Comparison of ENCODE assay signal across 8 cellular contexts in genomic region chr1:70353641-70354331, GRCh38. TPM values are rescaled to one million over a fixed set of nuclear protein-coding genes. Genes with fewer than 3 reads are reported as not detected.
DNase-seq lines count a peak whose midpoint lies in the region; ATAC-seq and TF ChIP-seq lines count a peak whose summit lies in the region.

No MANE protein-coding gene starts in this region.

- BruUV-seq in A673 (replicated peaks; lab: Mats Ljungman, UMichigan) = no TSS peak

- CTCF ChIA-PET in A673 (lab: Charles Lee) = interaction anchor here (1.0 kb wide), 1 partner anchor 696 kb away, joined by 3 read pairs; no protein-coding TSS in a partner anchor

- H3K9me3 Mint-ChIP-seq in activated naive CD4-positive, alpha-beta T cell treated with anti-CD3 and anti-CD28 coated beads, Interleukin-2, amount 50 U/mL, for 72 hours = peaks cover 3 to 4% of the 10 kb centered on the region in 2 donors

- H3K27ac ChIP-seq in A673 (ENCODE audit: low read depth, low read length, poor library complexity, severe bottlenecking) (peak overlapping the region; percentile 96), right atrium auricular region (peak overlapping the region; percentile 88 to 95)

- H3K36me3 ChIP-seq in A673 (ENCODE audit: insufficient read depth, low read length, poor library complexity, severe bottlenecking) (no peaks in the 10 kb centered on the region), right atrium auricular region (no peaks in the 10 kb centered on the region)

- H3K9me3 ChIP-seq in A673 (ENCODE audit: low read depth, low read length, poor library complexity, severe bottlenecking) (no peaks in the 10 kb centered on the region), right atrium auricular region (no peaks in the 10 kb centered on the region)

- POLR2A ChIA-PET in A673 (lab: Charles Lee; ENCODE audit: low non-redundant PET) = interaction anchor here (1.6 kb wide), 1 partner anchor 57 kb away, joined by 8 read pairs; the partner anchor contains the start of gene CTH

- TF ChIP-seq CTCF in A673 (conservative IDR thresholded peaks at IDR 0.05; ENCODE audit: low read depth, low read length) (no peak), GM13977 (IDR thresholded peaks at IDR 0.05; ENCODE audit: extremely low read depth, insufficient read depth, missing control alignments) (no peak), right atrium auricular region (IDR thresholded peaks at IDR 0.05) (no peak)

- H3K4me1 ChIP-seq in A673 (ENCODE audit: insufficient read depth, low read length, poor library complexity, severe bottlenecking) (no peaks in the 10 kb centered on the region), right atrium auricular region (peaks cover 0 to 50% of the 10 kb centered on the region in 2 donors)

- ATAC-seq in HG02870 (IDR thresholded peaks at IDR 0.05; ENCODE audit: unreplicated experiment) = peak; percentile 17
- peak; percentile 44 to 61 for ATAC-seq in activated naive CD4-positive, alpha-beta T cell treated with anti-CD3 and anti-CD28 coated beads, Interleukin-2, amount 50 U/mL, for 72 hours

- H3K36me3 Mint-ChIP-seq in activated naive CD4-positive, alpha-beta T cell treated with anti-CD3 and anti-CD28 coated beads, Interleukin-2, amount 50 U/mL, for 72 hours = peaks cover 26 to 32% of the 10 kb centered on the region in 2 donors

- peak overlapping the region; percentile 96 to 100 for H3K27ac Mint-ChIP-seq in activated naive CD4-positive, alpha-beta T cell treated with anti-CD3 and anti-CD28 coated beads, Interleukin-2, amount 50 U/mL, for 72 hours

- intact Hi-C loops in A673 (cut with micrococcal nuclease; ENCODE audit: unreplicated experiment) = loop anchor here (2.0 to 5.0 kb wide), 2 partner anchors 36 to 57 kb away; partner anchors contain the start of gene CTH

- H3K27me3 ChIP-seq in A673 (replicated peaks; ENCODE audit: insufficient read depth, low read depth, low read length, poor library complexity) (no peaks in the 10 kb centered on the region), right atrium auricular region (no peaks in the 10 kb centered on the region)

- DNase-seq in A673 (ENCODE audit: low spot score) = no peak
- peak; percentile 42 for DNase-seq in GM13977 (ENCODE audit: low spot score)
- peak; percentile 53 to 67 for DNase-seq in NCI-H526 (lab: John Stamatoyannopoulos, UW)
- DNase-seq in activated naive CD4-positive, alpha-beta T cell treated with anti-CD3 and anti-CD28 coated beads, Interleukin-2, amount 50 U/mL, for 72 hours (ENCODE audit: low spot score in 2 of 2) = peak; percentile 52 to 80
- DNase-seq in right atrium auricular region (ENCODE audit: low spot score) = no peak
- peak; percentile 83 for DNase-seq in renal cortical epithelial cell (ENCODE audit: low read depth)
- no peak for DNase-seq in central memory CD4-positive, alpha-beta T cell

- H3K4me3 ChIP-seq in A673 (ENCODE audit: low read depth, low read length, poor library complexity, severe bottlenecking) (peak overlapping the region; percentile 83), right atrium auricular region (peak overlapping the region; percentile 68 to 82)

- in situ Hi-C loops in GM13977 (cut with MboI; ENCODE audit: low pct_unique_long_range_greater_than_20kb, low sequenced_read_pairs, unreplicated experiment) = no loop called here

RNA-seq across cellular contexts. Expression of gene ANKRD13C, which starts 0.7 kb away (rescaled TPM):
- total RNA-seq in A673 (2021) (20.6 and 21.8 TPM in 2 replicates), right atrium auricular region (10 to 100 TPM in 1 of 2 donors, 1 to 10 TPM in 1; 8.1 to 11.4 TPM), renal cortical epithelial cell (34.2 and 34.7 TPM in 2 replicates)
- 10 to 100 TPM; 17.3 to 26.3 TPM for total RNA-seq in activated naive CD4-positive, alpha-beta T cell treated with anti-CD3 and anti-CD28 coated beads, Interleukin-2, amount 50 U/mL, for 72 hours

RNA-seq across cellular contexts. Expression of gene CTH, which starts 57.3 kb away (rescaled TPM):
- 23.5 and 32.6 TPM in 2 replicates for total RNA-seq in A673 (2021)
- 10 to 100 TPM; 12.0 to 12.8 TPM for total RNA-seq in activated naive CD4-positive, alpha-beta T cell treated with anti-CD3 and anti-CD28 coated beads, Interleukin-2, amount 50 U/mL, for 72 hours
- 1 to 10 TPM; 1.0 to 1.6 TPM for total RNA-seq in right atrium auricular region
- total RNA-seq in renal cortical epithelial cell = 3.9 and 4.3 TPM in 2 replicates

Comparison
In these comparisons a context has a peak if more than half of its experiments do, and no peak if none do; other contexts are left out.
1. DNase-seq: peak in GM13977 (single experiment), NCI-H526 (2 of 2), activated naive CD4-positive, alpha-beta T cell treated with anti-CD3 and anti-CD28 coated beads, Interleukin-2, amount 50 U/mL, for 72 hours (2 of 2) and renal cortical epithelial cell (single experiment); none in A673 (single experiment), right atrium auricular region (single experiment) and central memory CD4-positive, alpha-beta T cell (single experiment).